ENCODE assay signal across 17 cellular contexts in genomic region chr2:187478719-187479118, GRCh38. TPM values are rescaled to one million over a fixed set of nuclear protein-coding genes. Genes with fewer than 3 reads are reported as not detected.
DNase-seq lines count a peak whose midpoint lies in the region; ATAC-seq, FAIRE-seq and TF ChIP-seq lines count a peak whose summit lies in the region.
"Had no signal": no experiment of that assay in that cellular context is flagged by ENCODE, and none has a peak within 500 bp of the region (broad histone marks: within the 10 kb centered on the region; RNA-seq: fewer than 3 reads in every experiment).

No MANE protein-coding gene starts in this region.

- peaks cover 5% of the 10 kb centered on the region for H4K20me1 ChIP-seq in HepG2 (ENCODE audit: insufficient read depth, low read length)
- H4K20me1 ChIP-seq: BLaER1 treated with 17β-estradiol and CSF1 and Interleukin-3, amounts not matched to agents 10 nM and 100 nM had no signal

- CTCF ChIA-PET in HepG2 (lab: Yijun Ruan, JAX; ENCODE audit: low intra/inter-chr PET ratio, low total read pairs), result no interaction called here

- ATAC-seq in HepG2 (no peak), right lobe of liver (no peak)
- ATAC-seq: CD8-positive, alpha-beta T cell had no signal

- no peaks in the 10 kb centered on the region for H3K79me2 ChIP-seq in HepG2 (ENCODE audit: insufficient read depth, low read length)

- no peak overlapping the region for H3K27ac ChIP-seq in HepG2 (ENCODE audit: extremely low read length, insufficient read depth, low read length)
- no peak overlapping the region for H3K27ac ChIP-seq in right lobe of liver
- H3K27ac ChIP-seq: BLaER1 treated with 17β-estradiol and CSF1 and Interleukin-3, amounts not matched to agents 10 nM and 100 nM had no signal

- DNase-seq in HepG2 (ENCODE audit: low spot score), result no peak
- no peak for DNase-seq in right lobe of liver
- peak; percentile 86 for DNase-seq in LNCaP clone FGC (ENCODE audit: low read depth)
- peak; percentile 39 for DNase-seq in iris pigment epithelial cell (ENCODE audit: low read depth)
- no peak for DNase-seq in HAP-1 (ENCODE audit: low spot score in 2 of 2)
- no peak for DNase-seq in glomerular visceral epithelial cell (ENCODE audit: extremely low spot score)
- DNase-seq: Calu3; CD8-positive, alpha-beta T cell; DND-41; EL; H9 had no signal

- H3K27me3 ChIP-seq in HepG2 (ENCODE audit: control insufficient read depth in 1 of 2, insufficient read depth in 2 of 2, low read length in 2 of 2) (no peaks in the 10 kb centered on the region), right lobe of liver (no peaks in the 10 kb centered on the region), HAP-1 (ENCODE audit: low read depth) (no peaks in the 10 kb centered on the region)
- H3K27me3 ChIP-seq: BLaER1 treated with 17β-estradiol and CSF1 and Interleukin-3, amounts not matched to agents 10 nM and 100 nM had no signal

- H3K9me3 ChIP-seq in HepG2 (ENCODE audit: low read length) (no peaks in the 10 kb centered on the region), right lobe of liver (no peaks in the 10 kb centered on the region), HAP-1 (no peaks in the 10 kb centered on the region)
- H3K9me3 ChIP-seq: BLaER1 treated with 17β-estradiol and CSF1 and Interleukin-3, amounts not matched to agents 10 nM and 100 nM had no signal

- no peak for TF ChIP-seq RAD21 in HepG2 (CRISPR knock-in tag; IDR thresholded peaks at IDR 0.05)

- H2AFZ ChIP-seq in HepG2 (ENCODE audit: low read length), result no peak overlapping the region

- H3K9ac ChIP-seq in HepG2 (ENCODE audit: insufficient read depth, low read depth, low read length), result no peak overlapping the region
- H3K9ac ChIP-seq: BLaER1 treated with 17β-estradiol and CSF1 and Interleukin-3, amounts not matched to agents 10 nM and 100 nM had no signal

- BruUV-seq in HepG2 (replicated peaks; lab: Mats Ljungman, UMichigan), result no TSS peak

- H3K4me1 ChIP-seq in HepG2 (ENCODE audit: insufficient read depth, low read length), result no peaks in the 10 kb centered on the region
- peaks cover 0 to 6% (median 0%) of the 10 kb centered on the region in 4 donors for H3K4me1 ChIP-seq in right lobe of liver
- no peaks in the 10 kb centered on the region for H3K4me1 ChIP-seq in HAP-1

- no peak overlapping the region for H3K4me3 ChIP-seq in HepG2 (replicated peaks in 1 of 3; ENCODE audit: insufficient read depth in 1 of 3, low read depth in 2 of 3, low read length in 3 of 3)
- H3K4me3 ChIP-seq in right lobe of liver, result no peak overlapping the region
- no peak overlapping the region for H3K4me3 ChIP-seq in LNCaP clone FGC (ENCODE audit: low read depth, low read length)
- no peak overlapping the region for H3K4me3 ChIP-seq in HAP-1
- H3K4me3 ChIP-seq: BLaER1 treated with 17β-estradiol and CSF1 and Interleukin-3, amounts not matched to agents 10 nM and 100 nM had no signal

- H3K4me2 ChIP-seq in HepG2 (ENCODE audit: low read depth, low read length), result no peak overlapping the region

- TF ChIP-seq EP300 in HepG2 (IDR thresholded peaks at IDR 0.05; ENCODE audit: low read depth in 2 of 2, low read length in 2 of 2), result no peak
- no peak for TF ChIP-seq EP300 in HepG2 (CRISPR knock-in tag; IDR thresholded peaks at IDR 0.05; ENCODE audit: borderline replicate concordance)

- no peak for TF ChIP-seq POLR2A in HepG2 (IDR thresholded peaks at IDR 0.05; ENCODE audit: insufficient read depth in 1 of 2, low read depth in 2 of 2, low read length in 2 of 2)
- TF ChIP-seq POLR2A in right lobe of liver (IDR thresholded peaks at IDR 0.05), result no peak

- no peak for TF ChIP-seq CTCF in HepG2 (CRISPR knock-in tag; IDR thresholded peaks at IDR 0.05)
- no peak for TF ChIP-seq CTCF in right lobe of liver (IDR thresholded peaks at IDR 0.05)
- TF ChIP-seq CTCF in LNCaP clone FGC (IDR thresholded peaks at IDR 0.05; ENCODE audit: control insufficient read depth, extremely low read depth, insufficient read depth), result no peak

- intact Hi-C loops in HepG2 (cut with micrococcal nuclease; ENCODE audit: unreplicated experiment), result no loop called here
- intact Hi-C loops in right lobe of liver (cut with DNase I), result no loop called here

- WGBS in HepG2 (ENCODE audit: low lambda C conversion rate), result 97% methylated on average over 2 of the region's 2 CpGs
- WGBS in right lobe of liver (ENCODE audit: insufficient coverage, low coverage, low lambda C conversion rate, missing lambda C conversion rate), result 88% methylated on average over 2 of the region's 2 CpGs

- no peak for FAIRE-seq in HepG2 (lab: Jason Lieb, UNC)
- FAIRE-seq: G401.6, GM12891, GM19239, H1 had no signal

- in situ Hi-C loops in HepG2 (cut with HindIII; ENCODE audit: extremely low pct_ligation_motif_present, low pct_unique_long_range_greater_than_20kb), result no loop called here
- in situ Hi-C loops in HAP-1 (cut with MboI; ENCODE audit: low sequenced_read_pairs), result no loop called here

- POLR2A ChIA-PET in HepG2 (lab: Yijun Ruan, JAX), result no interaction called here

- H3K36me3 ChIP-seq in HepG2 (replicated peaks in 1 of 2; ENCODE audit: control insufficient read depth in 1 of 2, insufficient read depth in 2 of 2, low read length in 2 of 2) (peaks cover 19 to 72% of the 10 kb centered on the region in 2 experiments), right lobe of liver (peaks cover 4 to 22% (median 14%) of the 10 kb centered on the region in 4 donors), HAP-1 (replicated peaks) (no peaks in the 10 kb centered on the region)
- H3K36me3 ChIP-seq: BLaER1 treated with 17β-estradiol and CSF1 and Interleukin-3, amounts not matched to agents 10 nM and 100 nM had no signal

TF ChIP-seq in HepG2, 621 proteins besides CTCF, POLR2A, EP300 and RAD21:
- TF ChIP-seq PAF1 (CRISPR knock-in tag; IDR thresholded peaks at IDR 0.05) (0 out of 2 replicates have a peak, but pooled peaks have one; percentile 31), HNRNPLL (IDR thresholded peaks at IDR 0.05; ENCODE audit: low read depth, low read length, poor library complexity, severe bottlenecking) (no peak)

RNA-seq across cellular contexts. Expression of gene CALCRL, which starts 30.7 kb away (rescaled TPM):
- 0.02 TPM in 1 of 2 replicates, not detected in the other for total RNA-seq in HepG2 (2016; rRNA removed; fragmentation: Illumina TruSeq; extraction: Trizol)
- not detected in 2 replicates for total RNA-seq in HepG2 (2016; cell fraction: cytosol; rRNA removed; fragmentation: Illumina TruSeq; extraction: Trizol; ENCODE audit: low read depth)
- 0.15 TPM in 1 of 2 replicates, not detected in the other for total RNA-seq in HepG2 (2016; cell fraction: insoluble cytoplasmic fraction; rRNA removed; fragmentation: Illumina TruSeq; extraction: Trizol)
- 0.21 TPM in 1 of 2 replicates, not detected in the other for total RNA-seq in HepG2 (2016; cell fraction: membrane; rRNA removed; fragmentation: Illumina TruSeq; extraction: Trizol)
- total RNA-seq in HepG2 (2016; cell fraction: nucleus; rRNA removed; fragmentation: Illumina TruSeq; extraction: Trizol), result not detected in 2 replicates
- 0.18 TPM in 1 of 2 replicates, not detected in the other for polyA plus RNA-seq in HepG2 (2011; rRNA removed)
- 0.09 TPM in 1 of 2 replicates, not detected in the other for polyA plus RNA-seq in HepG2 (2011; cell fraction: cytosol; rRNA removed)
- 0.03 TPM in 1 of 2 replicates, not detected in the other for polyA plus RNA-seq in HepG2 (2011; cell fraction: nucleus; rRNA removed)
- polyA plus RNA-seq in HepG2 (2012), result 0.20 and 0.66 TPM in 2 replicates
- polyA plus RNA-seq in HepG2 (2016; cell fraction: cytosol; fragmentation: Illumina TruSeq; extraction: Trizol; ENCODE audit: low read depth), result not detected in 2 replicates
- polyA plus RNA-seq in HepG2 (2016; cell fraction: insoluble cytoplasmic fraction; fragmentation: Illumina TruSeq; extraction: Trizol; ENCODE audit: low read depth), result not detected in 2 replicates
- not detected in 2 replicates for polyA plus RNA-seq in HepG2 (2016; cell fraction: membrane; fragmentation: Illumina TruSeq; extraction: Trizol; ENCODE audit: low read depth)
- not detected in 2 replicates for polyA plus RNA-seq in HepG2 (2016; cell fraction: nucleus; fragmentation: Illumina TruSeq; extraction: Trizol; ENCODE audit: insufficient read depth, low read depth)
- not detected in 2 replicates for polyA minus RNA-seq in HepG2 (2011; rRNA and poly(A)+ RNA removed; ENCODE audit: low replicate concordance)
- not detected in 2 replicates for polyA minus RNA-seq in HepG2 (2011; cell fraction: cytosol; rRNA and poly(A)+ RNA removed)
- 0.26 and 0.87 TPM in 2 replicates for polyA minus RNA-seq in HepG2 (2011; cell fraction: nucleus; rRNA and poly(A)+ RNA removed)
- total RNA-seq in right lobe of liver, result 10 to 100 TPM in 1 of 6 experiments, 1 to 10 TPM in 5; 3.7 to 13.9 (median 8.2) TPM
- total RNA-seq: HT-29 had no signal

Comparison
In these comparisons a context has a peak if more than half of its experiments do, and no peak if none do; other contexts are left out.
1. DNase-seq: peak in LNCaP clone FGC (single experiment) and iris pigment epithelial cell (single experiment); none in HepG2 (single experiment), right lobe of liver (0 of 3), HAP-1 (0 of 2) and glomerular visceral epithelial cell (single experiment).